28 cellular contexts compared by ENCODE assay signal in the genomic region with DNA sequence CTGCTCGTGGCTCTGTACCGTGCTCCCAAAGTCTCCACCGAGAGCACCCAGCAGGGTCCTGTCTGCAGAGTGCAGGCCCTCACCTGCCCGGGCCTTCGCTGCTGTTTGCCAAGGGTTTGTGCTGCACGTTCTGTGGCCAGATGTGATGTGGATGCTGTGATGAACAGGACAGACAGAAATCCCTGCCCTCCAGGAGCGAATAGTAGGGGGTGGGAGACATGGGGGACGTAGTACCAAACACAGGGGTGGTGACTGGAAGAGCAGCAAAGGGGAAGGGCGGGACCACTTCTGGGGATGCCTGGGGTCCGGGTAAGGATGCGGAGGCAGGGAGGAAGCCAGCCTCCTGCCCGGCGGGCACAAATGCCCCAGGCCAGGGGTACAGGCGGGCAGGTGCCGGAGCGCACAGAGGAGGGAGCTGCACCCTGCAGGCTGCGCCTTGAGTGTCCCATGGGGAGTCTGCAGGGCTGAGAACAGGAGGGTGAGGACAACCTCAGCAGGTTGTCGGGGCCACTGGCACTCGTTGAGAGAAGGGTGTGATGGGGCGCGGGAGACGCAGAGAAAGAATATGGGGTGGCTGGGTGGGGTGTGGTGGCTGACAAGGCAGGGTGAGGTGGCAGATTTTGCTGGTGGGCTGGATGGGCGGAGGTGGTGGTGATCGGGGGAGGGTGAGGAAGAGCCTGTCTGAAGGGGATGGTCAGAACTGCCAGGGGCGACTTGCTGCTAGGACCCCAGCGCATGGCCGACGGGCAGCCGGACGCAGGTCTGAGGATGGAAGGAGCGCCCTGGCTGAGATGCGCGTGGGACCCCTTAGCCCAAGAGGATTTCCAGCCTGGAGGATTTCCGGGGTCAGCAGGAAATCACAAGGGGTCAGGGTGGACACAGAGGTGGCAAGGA. TPM values are rescaled to one million over a fixed set of nuclear protein-coding genes. Genes with fewer than 3 reads are reported as not detected.
A peak's percentile ranks its signal among the peaks of the same experiment; 100 is the strongest.
DNase-seq lines count a peak whose midpoint lies in the region; ATAC-seq and TF ChIP-seq lines count a peak whose summit lies in the region.
"Had no signal": no experiment of that assay in that cellular context is flagged by ENCODE, and none has a peak within 500 bp of the region (broad histone marks: within the 10 kb centered on the region; RNA-seq: fewer than 3 reads in every experiment).

No MANE protein-coding gene starts in this region.

- no peak for ATAC-seq in activated CD4-positive, CD25-positive, alpha-beta regulatory T cell treated with anti-CD3 and anti-CD28 coated beads, Interleukin-2, amount 50 U/mL, for 24 hours
- no peak for ATAC-seq in HG03469 (IDR thresholded peaks at IDR 0.05; ENCODE audit: unreplicated experiment)
- ATAC-seq: activated CD8-positive, alpha-beta T cell treated with anti-CD3 and anti-CD28 coated beads for 36 hours; PC-3; T-cell had no signal

- H3K4me3 ChIP-seq in sigmoid colon: no peak overlapping the region
- H3K4me3 ChIP-seq: lung, prostate gland, testis, uterus had no signal

- H3K4me1 ChIP-seq in sigmoid colon: no peaks in the 10 kb centered on the region
- H3K4me1 ChIP-seq: prostate gland, testis, uterus had no signal

- POLR2A ChIA-PET in RWPE1 (lab: Yijun Ruan, JAX; ENCODE audit: low non-redundant PET): no interaction called here

- no peaks in the 10 kb centered on the region for H3K36me3 ChIP-seq in sigmoid colon
- H3K36me3 ChIP-seq: prostate gland, uterus had no signal

- peak overlapping the region; percentile 41 for H3K27ac ChIP-seq in RWPE1
- no peak overlapping the region for H3K27ac ChIP-seq in sigmoid colon
- H3K27ac ChIP-seq: prostate gland, testis, uterus had no signal

- CTCF ChIA-PET in RWPE1 (lab: Yijun Ruan, JAX): interaction anchor here (0.6 kb wide), 1 partner anchor 16 kb away, joined by 3 read pairs; a partner anchor contains a TSS

- 84 to 90% methylated on average over 34 of the region's 34 CpGs for WGBS in sigmoid colon, 2 donors

- peaks cover 0 to 3% (median 0%) of the 10 kb centered on the region in 3 donors for H3K27me3 ChIP-seq in sigmoid colon
- H3K27me3 ChIP-seq: testis, uterus had no signal

- DNase-seq in activated CD4-positive, CD25-positive, alpha-beta regulatory T cell treated with anti-CD3 and anti-CD28 coated beads, Interleukin-2, amount 50 U/mL, for 72 hours: peak; percentile 28
- DNase-seq in RWPE1 (ENCODE audit: low spot score) (no peak), islet precursor cell (peak; percentile 14), sigmoid colon (peak; percentile 39), amygdala (lab: John Stamatoyannopoulos, UW) (no peak)
- DNase-seq in stimulated activated naive CD4-positive, alpha-beta T cell treated with Interleukin-2 at 50 U/mL for 16 hours (lab: John Stamatoyannopoulos, UW): no peak
- DNase-seq: 8988T; activated CD8-positive, alpha-beta T cell treated with anti-CD3 and anti-CD28 coated beads for 36 hours; activated T-cell treated with anti-CD3 and anti-CD28 coated beads for 4 hours; CD4-positive, alpha-beta memory T cell; effector CD4-positive, alpha-beta T cell; Karpas-422; kidney glomerular epithelial cell; NCI-H2171; NCI-H510A; PC-3; stimulated activated CD4-positive, alpha-beta T cell treated with anti-CD3 and anti-CD28 coated beads, Interleukin-4, amount 100 ng/mL, for 4 hours; stimulated activated naive B cell treated with anti-CD40 and anti-IgM and Interleukin-4, amounts not matched to agents 10 μg/mL and 1 μg/mL and 100 μg/mL, for 72 hours; T-cell; testis; uterus had no signal

- no peak for TF ChIP-seq CTCF in RWPE1 (conservative IDR thresholded peaks at IDR 0.05; ENCODE audit: low read depth)
- TF ChIP-seq CTCF in sigmoid colon (IDR thresholded peaks at IDR 0.05): no peak

- intact Hi-C loops in sigmoid colon (cut with DNase I): no loop called here

- no peaks in the 10 kb centered on the region for H3K9me3 ChIP-seq in sigmoid colon
- H3K9me3 ChIP-seq: prostate gland, testis, uterus had no signal

- TF ChIP-seq POLR2A in sigmoid colon (IDR thresholded peaks at IDR 0.05): no peak

- no peak for TF ChIP-seq EP300 in sigmoid colon (IDR thresholded peaks at IDR 0.05)

RNA-seq across cellular contexts. Expression of a gene that starts 16.3 kb away (rescaled TPM):
- 100 to 1,000 TPM; 173 to 222 (median 209) TPM for total RNA-seq in sigmoid colon
- 1,000 to 10,000 TPM in 1 of 3 donors, 100 to 1,000 TPM in 2; 251 to 1,586 (median 853) TPM for polyA plus RNA-seq in sigmoid colon

RNA-seq across cellular contexts. Expression of a gene that starts 29.7 kb away (rescaled TPM):
- total RNA-seq in sigmoid colon: 1 to 10 TPM in 1 of 4 donors, under 1 TPM in 3; 0.36 to 1.4 (median 0.61) TPM
- polyA plus RNA-seq in sigmoid colon: under 1 TPM in 1 of 3 donors, not detected in 2; 0.60 TPM
- total RNA-seq: epithelial cell of proximal tubule had no signal
- polyA plus RNA-seq: CD4-positive, alpha-beta memory T cell had no signal

RNA-seq across cellular contexts. Expression of a gene that starts 54.7 kb away (rescaled TPM):
- total RNA-seq in sigmoid colon: not detected
- polyA plus RNA-seq in sigmoid colon: 1 to 10 TPM in 2 of 3 donors, not detected in 1; 1.8 to 5.4 TPM
- total RNA-seq: activated CD8-positive, alpha-beta T cell treated with anti-CD3 and anti-CD28 coated beads for 36 hours; CD4-positive, alpha-beta memory T cell; cerebellum; T-cell had no signal
- polyA plus RNA-seq: CD4-positive, alpha-beta memory T cell had no signal

RNA-seq across cellular contexts. Expression of a gene that starts 58.7 kb away (rescaled TPM):
- not detected for total RNA-seq in sigmoid colon
- polyA plus RNA-seq in sigmoid colon: 1 to 10 TPM in 2 of 3 donors, not detected in 1; 1.7 to 2.4 TPM
- total RNA-seq: CD4-positive, alpha-beta memory T cell; cerebellum; epithelial cell of proximal tubule; sciatic nerve; testis had no signal
- polyA plus RNA-seq: CD4-positive, alpha-beta memory T cell had no signal

Comparison
In these comparisons a context has a peak if more than half of its experiments do, and no peak if none do; other contexts are left out.
1. DNase-seq: peak in activated CD4-positive, CD25-positive, alpha-beta regulatory T cell treated with anti-CD3 and anti-CD28 coated beads, Interleukin-2, amount 50 U/mL, for 72 hours (single experiment), islet precursor cell (single experiment) and sigmoid colon (single experiment); none in RWPE1 (single experiment), stimulated activated naive CD4-positive, alpha-beta T cell treated with Interleukin-2 at 50 U/mL for 16 hours (single experiment) and amygdala (0 of 56).